ENCODE assay signal across 21 cellular contexts in the genomic region with DNA sequence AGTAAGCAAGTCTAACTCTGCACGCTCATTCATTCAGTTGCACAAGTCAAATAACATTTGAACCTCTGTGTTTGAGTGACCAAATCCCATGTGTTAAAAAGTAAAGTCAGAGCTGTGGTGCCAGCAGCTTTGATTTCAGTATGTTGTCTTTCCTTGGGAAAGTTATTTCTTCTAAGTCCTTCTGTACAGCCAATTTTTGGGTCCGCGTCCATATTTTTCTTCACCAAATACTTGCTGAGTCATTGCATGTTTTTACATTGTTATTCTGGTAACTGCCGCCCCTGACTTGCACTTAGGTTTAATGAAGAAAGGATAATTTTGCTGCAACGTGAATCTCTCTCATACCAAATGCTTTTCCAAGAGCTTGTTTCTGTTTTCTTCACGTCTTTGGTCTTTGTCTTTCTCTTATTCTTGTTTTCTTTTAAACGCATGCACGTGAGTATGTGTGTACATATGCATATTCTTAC. TPM values are rescaled to one million over a fixed set of nuclear protein-coding genes. Genes with fewer than 3 reads are reported as not detected.
DNase-seq lines count a peak whose midpoint lies in the region; ATAC-seq, FAIRE-seq and TF ChIP-seq lines count a peak whose summit lies in the region.
"Had no signal": no experiment of that assay in that cellular context is flagged by ENCODE, and none has a peak within 500 bp of the region (broad histone marks: within the 10 kb centered on the region; RNA-seq: fewer than 3 reads in every experiment).

No MANE protein-coding gene starts in this region.

- H3K27me3 Mint-ChIP-seq in astrocyte (ENCODE audit: low read depth, unreplicated experiment) (no peaks in the 10 kb centered on the region), neural progenitor cell (ENCODE audit: insufficient read depth, low read depth) (no peaks in the 10 kb centered on the region)
- H3K27me3 Mint-ChIP-seq: IgD-negative memory B cell had no signal

- H2AFZ ChIP-seq in DND-41 (ENCODE audit: low read depth, low read length), result no peak overlapping the region
- H2AFZ ChIP-seq in astrocyte (ENCODE audit: low read depth, low read length), result peak overlapping the region; percentile 3
- no peak overlapping the region for H2AFZ ChIP-seq in neural progenitor cell (replicated peaks)
- H2AFZ ChIP-seq in MM.1S (ENCODE audit: low read length), result no peak overlapping the region

- H3K4me3 Mint-ChIP-seq in astrocyte (ENCODE audit: unreplicated experiment) (no peak overlapping the region), neural progenitor cell (no peak overlapping the region)
- H3K4me3 Mint-ChIP-seq: CD4-positive, CD25-positive, alpha-beta regulatory T cell; IgD-negative memory B cell had no signal

- H3K9ac ChIP-seq in DND-41 (ENCODE audit: low read depth, low read length) (no peak overlapping the region), astrocyte (ENCODE audit: low read length) (no peak overlapping the region), neural progenitor cell (no peak overlapping the region), MM.1S (ENCODE audit: low read length) (no peak overlapping the region)

- ATAC-seq in DND-41 (ENCODE audit: insufficient read depth, low read depth) (no peak), GM21576 (IDR thresholded peaks at IDR 0.05; ENCODE audit: unreplicated experiment) (no peak)

- H3K4me1 ChIP-seq in DND-41 (ENCODE audit: insufficient read depth, low read length) (no peaks in the 10 kb centered on the region; the same call in 1 of the 2 replicates), astrocyte (ENCODE audit: insufficient read depth, low read length) (peaks cover 9% of the 10 kb centered on the region), neural progenitor cell (peaks cover 4% of the 10 kb centered on the region), MM.1S (ENCODE audit: low read length) (no peaks in the 10 kb centered on the region)
- H3K4me1 ChIP-seq: BE2C, Caco-2 had no signal

- FAIRE-seq in astrocyte (lab: Jason Lieb, UNC), result no peak
- FAIRE-seq: D721Med, GM12892, GM18507 had no signal

- H3K4me1 Mint-ChIP-seq in astrocyte (ENCODE audit: low read depth, unreplicated experiment), result peaks cover 11% of the 10 kb centered on the region
- H3K4me1 Mint-ChIP-seq in neural progenitor cell, result peaks cover 9% of the 10 kb centered on the region

- H3K4me3 ChIP-seq in DND-41 (ENCODE audit: low read depth in 1 of 2, low read length in 2 of 2) (no peak overlapping the region), astrocyte (ENCODE audit: insufficient read depth, low read depth, low read length) (no peak overlapping the region), neural progenitor cell (no peak overlapping the region), MM.1S (ENCODE audit: low read length) (no peak overlapping the region)
- H3K4me3 ChIP-seq: HAP-1 had no signal

- no peak overlapping the region for H3K27ac Mint-ChIP-seq in astrocyte (ENCODE audit: unreplicated experiment)
- H3K27ac Mint-ChIP-seq in neural progenitor cell, result no peak overlapping the region
- H3K27ac Mint-ChIP-seq: CD4-positive, CD25-positive, alpha-beta regulatory T cell; IgD-negative memory B cell had no signal

- TF ChIP-seq CTCF in DND-41 (IDR thresholded peaks at IDR 0.05; ENCODE audit: borderline replicate concordance, extremely low read depth, low read length, poor library complexity, severe bottlenecking), result no peak
- TF ChIP-seq CTCF in astrocyte (IDR thresholded peaks at IDR 0.05; ENCODE audit: insufficient read depth, low read depth, low read length), result no peak
- no peak for TF ChIP-seq CTCF in neural progenitor cell (IDR thresholded peaks at IDR 0.05)
- no peak for TF ChIP-seq CTCF in MM.1S (IDR thresholded peaks at IDR 0.05; ENCODE audit: low read length)

- H3K9me3 ChIP-seq in DND-41 (ENCODE audit: insufficient read depth, low read length, severe bottlenecking), result no peaks in the 10 kb centered on the region
- no peaks in the 10 kb centered on the region for H3K9me3 ChIP-seq in astrocyte (ENCODE audit: insufficient read depth, low read depth, low read length)
- no peaks in the 10 kb centered on the region for H3K9me3 ChIP-seq in neural progenitor cell (ENCODE audit: low read depth)
- H3K9me3 ChIP-seq in MM.1S (replicated peaks; ENCODE audit: insufficient read depth, low read length), result no peaks in the 10 kb centered on the region
- H3K9me3 ChIP-seq: BE2C, Caco-2, HAP-1 had no signal

- H3F3A ChIP-seq in neural progenitor cell (ENCODE audit: low read depth), result no peaks in the 10 kb centered on the region
- no peaks in the 10 kb centered on the region for H3F3A ChIP-seq in MM.1S (ENCODE audit: insufficient read depth, low read length)

- H3K9me3 Mint-ChIP-seq in astrocyte (ENCODE audit: unreplicated experiment), result no peaks in the 10 kb centered on the region
- H3K9me3 Mint-ChIP-seq in neural progenitor cell, result no peaks in the 10 kb centered on the region
- H3K9me3 Mint-ChIP-seq: IgD-negative memory B cell had no signal

- DNase-seq in DND-41 (no peak), astrocyte (ENCODE audit: low read depth) (peak; percentile 20), dedifferentiated amniotic fluid mesenchymal stem cell (ENCODE audit: extremely low spot score) (peak; percentile 1), neural progenitor cell (ENCODE audit: low spot score) (no peak), NCI-H1417 treated with DMSO at 0.1 percent for 48 hours (lab: John Stamatoyannopoulos, UW) (no peak), HCEC 1CT (no peak), MM.1S (no peak)
- DNase-seq: ACHN; BE2C; C1 segment of cervical spinal cord; Caco-2; CD4-positive, CD25-positive, alpha-beta regulatory T cell; GDM1; KG1 had no signal

- H3K9me2 ChIP-seq in MM.1S (replicated peaks; ENCODE audit: insufficient read depth, low read length), result no peaks in the 10 kb centered on the region

- H3K4me2 ChIP-seq in DND-41 (ENCODE audit: insufficient read depth, low read length) (no peak overlapping the region), astrocyte (ENCODE audit: low read length) (no peak overlapping the region), neural progenitor cell (peak overlapping the region; percentile 2), MM.1S (ENCODE audit: low read depth, low read length) (no peak overlapping the region)

- H3K36me3 ChIP-seq in DND-41 (ENCODE audit: insufficient read depth, low read length) (peaks cover 4% of the 10 kb centered on the region), astrocyte (ENCODE audit: insufficient read depth, low read length) (no peaks in the 10 kb centered on the region), neural progenitor cell (no peaks in the 10 kb centered on the region), MM.1S (replicated peaks; ENCODE audit: insufficient read depth, low read length) (no peaks in the 10 kb centered on the region)
- H3K36me3 ChIP-seq: BE2C, HAP-1 had no signal

- H3K79me2 ChIP-seq in DND-41 (ENCODE audit: insufficient read depth, low read length), result peaks cover 6% of the 10 kb centered on the region; the same call in 1 of the 2 replicates
- H3K79me2 ChIP-seq in astrocyte (ENCODE audit: insufficient read depth, low read length), result no peaks in the 10 kb centered on the region
- no peaks in the 10 kb centered on the region for H3K79me2 ChIP-seq in neural progenitor cell (ENCODE audit: low read depth)
- no peaks in the 10 kb centered on the region for H3K79me2 ChIP-seq in MM.1S (ENCODE audit: low read length)

- H3K36me3 Mint-ChIP-seq in astrocyte (ENCODE audit: low read depth, unreplicated experiment), result no peaks in the 10 kb centered on the region
- H3K36me3 Mint-ChIP-seq in neural progenitor cell, result no peaks in the 10 kb centered on the region
- H3K36me3 Mint-ChIP-seq: CD4-positive, CD25-positive, alpha-beta regulatory T cell had no signal

- H3K27me3 ChIP-seq in DND-41 (ENCODE audit: insufficient read depth, low read length, poor library complexity) (no peaks in the 10 kb centered on the region), astrocyte (ENCODE audit: insufficient read depth, low read length) (no peaks in the 10 kb centered on the region), neural progenitor cell (no peaks in the 10 kb centered on the region), MM.1S (replicated peaks; ENCODE audit: insufficient read depth, low read length) (no peaks in the 10 kb centered on the region)
- H3K27me3 ChIP-seq: BE2C had no signal

- H3K27ac ChIP-seq in DND-41 (ENCODE audit: low read length) (0 out of 2 replicates have a peak overlapping the region, but pooled peaks have one; percentile 34), astrocyte (ENCODE audit: low read depth, low read length) (no peak overlapping the region), neural progenitor cell (no peak overlapping the region), MM.1S (ENCODE audit: low read length) (no peak overlapping the region)
- H3K27ac ChIP-seq: HL-60 had no signal

- H4K20me1 ChIP-seq in DND-41 (ENCODE audit: insufficient read depth, low read length) (no peaks in the 10 kb centered on the region), astrocyte (ENCODE audit: insufficient read depth, low read length) (no peaks in the 10 kb centered on the region), neural progenitor cell (ENCODE audit: low read depth) (no peaks in the 10 kb centered on the region), MM.1S (ENCODE audit: insufficient read depth, low read length) (no peaks in the 10 kb centered on the region)

RNA-seq across cellular contexts. Expression of a gene that starts 56.7 kb away (rescaled TPM):
- total RNA-seq in astrocyte (6.0 and 7.8 TPM in 2 replicates), neural progenitor cell (ENCODE audit: low replicate concordance) (15.8 and 22.5 TPM in 2 replicates)

Comparison
In these comparisons a context has a peak if more than half of its experiments do, and no peak if none do; other contexts are left out.
1. DNase-seq: peak in astrocyte (single experiment) and dedifferentiated amniotic fluid mesenchymal stem cell (single experiment); none in DND-41 (single experiment), neural progenitor cell (single experiment), NCI-H1417 treated with DMSO at 0.1 percent for 48 hours (single experiment), HCEC 1CT (single experiment) and MM.1S (single experiment).